ENCODE assay signal across 8 cellular contexts in the genomic region with DNA sequence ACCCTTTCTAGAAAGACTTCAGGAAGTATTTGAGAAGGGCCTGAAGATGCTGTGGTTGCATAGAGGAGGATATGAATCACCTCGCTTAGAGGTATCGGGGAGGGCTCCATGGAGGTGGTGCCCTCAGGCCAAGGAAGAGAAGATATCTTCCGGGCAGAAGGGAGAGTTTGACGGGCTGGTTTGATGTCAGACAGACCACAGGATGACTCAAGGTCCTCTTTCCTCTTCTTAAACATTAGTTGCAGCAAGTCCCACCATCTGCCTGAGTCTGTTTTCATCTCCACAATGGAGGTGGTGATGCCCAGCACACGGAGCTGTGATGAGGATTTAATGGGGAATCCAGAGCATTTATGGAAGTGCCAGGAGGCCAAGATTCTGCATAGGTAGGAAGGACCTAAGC. TPM values are rescaled to one million over a fixed set of nuclear protein-coding genes. Genes with fewer than 3 reads are reported as not detected.
DNase-seq lines count a peak whose midpoint lies in the region; ATAC-seq lines count a peak whose summit lies in the region.

No MANE protein-coding gene starts in this region.

- no peaks in the 10 kb centered on the region for H3K27me3 Mint-ChIP-seq in activated CD4-positive, alpha-beta T cell treated with anti-CD3 and anti-CD28 coated beads, Interleukin-2, amount 10 ng/mL, durations not matched to agents 7 days and 5 days

- in situ Hi-C loops in ACHN (cut with HindIII; ENCODE audit: low pct_ligation_motif_present, low pct_unique_long_range_greater_than_20kb, low sequenced_read_pairs): no loop called here

- POLR2A ChIA-PET in activated CD4-positive, alpha-beta T cell treated with anti-CD3 and anti-CD28 coated beads, Interleukin-2, amount 10 ng/mL, durations not matched to agents 7 days and 5 days (lab: Charles Lee): no interaction called here

- H3K36me3 Mint-ChIP-seq in activated CD4-positive, alpha-beta T cell treated with anti-CD3 and anti-CD28 coated beads, Interleukin-2, amount 10 ng/mL, durations not matched to agents 7 days and 5 days (ENCODE audit: low read depth): peaks cover 58% of the 10 kb centered on the region

- ATAC-seq in GM19035 (IDR thresholded peaks at IDR 0.05; ENCODE audit: unreplicated experiment): no peak

- no peaks in the 10 kb centered on the region for H3K9me3 Mint-ChIP-seq in activated CD4-positive, alpha-beta T cell treated with anti-CD3 and anti-CD28 coated beads, Interleukin-2, amount 10 ng/mL, durations not matched to agents 7 days and 5 days

- H3K4me1 Mint-ChIP-seq in activated CD4-positive, alpha-beta T cell treated with anti-CD3 and anti-CD28 coated beads, Interleukin-2, amount 10 ng/mL, durations not matched to agents 7 days and 5 days: peaks cover 97% of the 10 kb centered on the region

- CTCF ChIA-PET in activated CD4-positive, alpha-beta T cell treated with anti-CD3 and anti-CD28 coated beads, Interleukin-2, amount 10 ng/mL, durations not matched to agents 7 days and 5 days (lab: Charles Lee): interaction anchor here (0.5 to 4.8 kb wide), 5 partner anchors 9 to 160 kb away, joined by 3 to 20 read pairs (median 3); no protein-coding TSS in a partner anchor

- H3K27ac Mint-ChIP-seq in activated CD4-positive, alpha-beta T cell treated with anti-CD3 and anti-CD28 coated beads, Interleukin-2, amount 10 ng/mL, durations not matched to agents 7 days and 5 days: peak overlapping the region; percentile 93

- H3K4me3 Mint-ChIP-seq in activated CD4-positive, alpha-beta T cell treated with anti-CD3 and anti-CD28 coated beads, Interleukin-2, amount 10 ng/mL, durations not matched to agents 7 days and 5 days: peak overlapping the region; percentile 63

- peak; percentile 94 for DNase-seq in EL
- DNase-seq in HPDE6-E6E7 (ENCODE audit: extremely low spot score): peak; percentile 34
- peak; percentile 79 for DNase-seq in activated CD4-positive, alpha-beta T cell treated with anti-CD3 and anti-CD28 coated beads, Interleukin-2, amount 10 ng/mL, durations not matched to agents 7 days and 5 days
- DNase-seq in glomerular visceral epithelial cell (ENCODE audit: extremely low spot score): peak; percentile 67
- no peak for DNase-seq in NCI-H510A (lab: John Stamatoyannopoulos, UW)
- DNase-seq in globus pallidus (ENCODE audit: low spot score): no peak
- no peak for DNase-seq in ACHN

RNA-seq across cellular contexts. Expression of a gene that starts 25.1 kb away (rescaled TPM):
- total RNA-seq in activated CD4-positive, alpha-beta T cell treated with anti-CD3 and anti-CD28 coated beads, Interleukin-2, amount 10 ng/mL, durations not matched to agents 7 days and 5 days: 100 to 1,000 TPM; 108 to 125 TPM

Comparison
In these comparisons a context has a peak if more than half of its experiments do, and no peak if none do; other contexts are left out.
1. DNase-seq: peak in EL (single experiment), HPDE6-E6E7 (single experiment), activated CD4-positive, alpha-beta T cell treated with anti-CD3 and anti-CD28 coated beads, Interleukin-2, amount 10 ng/mL, durations not matched to agents 7 days and 5 days (single experiment) and glomerular visceral epithelial cell (single experiment); none in NCI-H510A (single experiment), globus pallidus (single experiment) and ACHN (single experiment).